ENCODE assay signal across 21 cellular contexts in genomic region chr2:40227200-40227599, GRCh38.
DNase-seq lines count a peak whose midpoint lies in the region; ATAC-seq, FAIRE-seq and TF ChIP-seq lines count a peak whose summit lies in the region.
"Had no signal": no experiment of that assay in that cellular context is flagged by ENCODE, and none has a peak within 500 bp of the region (broad histone marks: within the 10 kb centered on the region; RNA-seq: fewer than 3 reads in every experiment).

No MANE protein-coding gene starts in this region.

- peak; percentile 48 for FAIRE-seq in D721Med (lab: Jason Lieb, UNC)
- FAIRE-seq: GM12891, urothelium cell line had no signal

- no peak overlapping the region for H3K4me3 ChIP-seq in fibroblast of mammary gland (ENCODE audit: control insufficient read depth, low read depth, low read length)

- TF ChIP-seq CTCF in D721Med (IDR thresholded peaks at IDR 0.05; ENCODE audit: insufficient read depth, missing control alignments) (no peak), fibroblast of mammary gland (conservative IDR thresholded peaks at IDR 0.05; ENCODE audit: control insufficient read depth, insufficient read depth, low read depth, low read length) (no peak)

- DNase-seq in D721Med (ENCODE audit: insufficient read length, low spot score) (no peak), HT1080 (ENCODE audit: low read depth) (peak; percentile 54), NCI-H69 (lab: John Stamatoyannopoulos, UW) (peak; percentile 75), fibroblast of mammary gland (ENCODE audit: low read depth) (peak; percentile 32), SIG-M5 treated with dmso at 0.1 percent for 504 hours (lab: John Stamatoyannopoulos, UW; ENCODE audit: unreplicated experiment) (no peak), NCI-H510A (lab: John Stamatoyannopoulos, UW) (no peak)
- no peak for DNase-seq in activated CD4-positive, alpha-beta T cell treated with anti-CD3 and anti-CD28 coated beads for 48 hours
- DNase-seq: activated T-cell treated with anti-CD3 and anti-CD28 coated beads, Interleukin-2, amount 50 U/mL, for 24 hours; caudate nucleus; dermis blood vessel endothelial cell; H9; mesendoderm; naive B cell; NCI-H1048; NCI-H1930; NCI-H510A treated with DMSO at 0.1 percent for 48 hours; stimulated activated CD4-positive, alpha-beta T cell treated with anti-CD3 and anti-CD28 coated beads, Interleukin-4, amount 100 ng/mL, for 24 hours; stimulated activated naive B cell treated with anti-CD40 and anti-IgM and Interleukin-4, amounts not matched to agents 10 μg/mL and 1 μg/mL and 100 μg/mL, for 72 hours had no signal

- ATAC-seq in esophagus mucosa: no peak
- ATAC-seq: stimulated activated naive B cell treated with anti-CD40 and anti-IgM and Interleukin-4, amounts not matched to agents 10 μg/mL and 1 μg/mL and 100 μg/mL, for 72 hours had no signal

Comparison
In these comparisons a context has a peak if more than half of its experiments do, and no peak if none do; other contexts are left out.
1. DNase-seq: peak in HT1080 (single experiment), NCI-H69 (single experiment) and fibroblast of mammary gland (single experiment); none in D721Med (single experiment), activated CD4-positive, alpha-beta T cell treated with anti-CD3 and anti-CD28 coated beads for 48 hours (single experiment), SIG-M5 treated with dmso at 0.1 percent for 504 hours (single experiment) and NCI-H510A (single experiment).